ENCODE assay signal across 1 cellular context in genomic region chr6:158797331-158798202, GRCh38.
TF ChIP-seq lines count a peak whose summit lies in the region.

No MANE protein-coding gene starts in this region.

TF ChIP-seq in GM23338, 12 proteins besides CTCF, POLR2A, EP300 and RAD21:
- no peak for TF ChIP-seq ZNF462 (CRISPR knock-in tag; IDR thresholded peaks at IDR 0.05)
- TF ChIP-seq EZH2phosphoT487 (IDR thresholded peaks at IDR 0.05; ENCODE audit: unreplicated experiment), result no peak
- TF ChIP-seq ZNF331 (CRISPR knock-in tag; IDR thresholded peaks at IDR 0.05; ENCODE audit: low read depth), result no peak
- no peak for TF ChIP-seq JUNB (IDR thresholded peaks at IDR 0.05; ENCODE audit: unreplicated experiment)
- no peak for TF ChIP-seq ZNF114 (CRISPR knock-in tag; IDR thresholded peaks at IDR 0.05)
- TF ChIP-seq, protein P1, sequence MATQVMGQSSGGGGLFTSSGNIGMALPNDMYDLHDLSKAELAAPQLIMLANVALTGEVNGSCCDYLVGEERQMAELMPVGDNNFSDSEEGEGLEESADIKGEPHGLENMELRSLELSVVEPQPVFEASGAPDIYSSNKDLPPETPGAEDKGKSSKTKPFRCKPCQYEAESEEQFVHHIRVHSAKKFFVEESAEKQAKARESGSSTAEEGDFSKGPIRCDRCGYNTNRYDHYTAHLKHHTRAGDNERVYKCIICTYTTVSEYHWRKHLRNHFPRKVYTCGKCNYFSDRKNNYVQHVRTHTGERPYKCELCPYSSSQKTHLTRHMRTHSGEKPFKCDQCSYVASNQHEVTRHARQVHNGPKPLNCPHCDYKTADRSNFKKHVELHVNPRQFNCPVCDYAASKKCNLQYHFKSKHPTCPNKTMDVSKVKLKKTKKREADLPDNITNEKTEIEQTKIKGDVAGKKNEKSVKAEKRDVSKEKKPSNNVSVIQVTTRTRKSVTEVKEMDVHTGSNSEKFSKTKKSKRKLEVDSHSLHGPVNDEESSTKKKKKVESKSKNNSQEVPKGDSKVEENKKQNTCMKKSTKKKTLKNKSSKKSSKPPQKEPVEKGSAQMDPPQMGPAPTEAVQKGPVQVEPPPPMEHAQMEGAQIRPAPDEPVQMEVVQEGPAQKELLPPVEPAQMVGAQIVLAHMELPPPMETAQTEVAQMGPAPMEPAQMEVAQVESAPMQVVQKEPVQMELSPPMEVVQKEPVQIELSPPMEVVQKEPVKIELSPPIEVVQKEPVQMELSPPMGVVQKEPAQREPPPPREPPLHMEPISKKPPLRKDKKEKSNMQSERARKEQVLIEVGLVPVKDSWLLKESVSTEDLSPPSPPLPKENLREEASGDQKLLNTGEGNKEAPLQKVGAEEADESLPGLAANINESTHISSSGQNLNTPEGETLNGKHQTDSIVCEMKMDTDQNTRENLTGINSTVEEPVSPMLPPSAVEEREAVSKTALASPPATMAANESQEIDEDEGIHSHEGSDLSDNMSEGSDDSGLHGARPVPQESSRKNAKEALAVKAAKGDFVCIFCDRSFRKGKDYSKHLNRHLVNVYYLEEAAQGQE (IDR thresholded peaks at IDR 0.05; ENCODE audit: unreplicated experiment), result no peak
- TF ChIP-seq NANOG (IDR thresholded peaks at IDR 0.05; ENCODE audit: borderline replicate concordance), result no peak
- no peak for TF ChIP-seq STAT1 (IDR thresholded peaks at IDR 0.05; ENCODE audit: unreplicated experiment)
- no peak for TF ChIP-seq POLR2AphosphoS5 (IDR thresholded peaks at IDR 0.05; ENCODE audit: low read depth)
- no peak for TF ChIP-seq EZH2 (IDR thresholded peaks at IDR 0.05; ENCODE audit: low read depth, unreplicated experiment)
- TF ChIP-seq ETS1 (IDR thresholded peaks at IDR 0.05), result no peak
- no peak for TF ChIP-seq CREB1 (CRISPR knock-in tag; IDR thresholded peaks at IDR 0.05; ENCODE audit: low read depth)
TF ChIP-seq in GM23338: peak in this region for 0.
